ENCODE assay signal across 7 cellular contexts in the genomic region with DNA sequence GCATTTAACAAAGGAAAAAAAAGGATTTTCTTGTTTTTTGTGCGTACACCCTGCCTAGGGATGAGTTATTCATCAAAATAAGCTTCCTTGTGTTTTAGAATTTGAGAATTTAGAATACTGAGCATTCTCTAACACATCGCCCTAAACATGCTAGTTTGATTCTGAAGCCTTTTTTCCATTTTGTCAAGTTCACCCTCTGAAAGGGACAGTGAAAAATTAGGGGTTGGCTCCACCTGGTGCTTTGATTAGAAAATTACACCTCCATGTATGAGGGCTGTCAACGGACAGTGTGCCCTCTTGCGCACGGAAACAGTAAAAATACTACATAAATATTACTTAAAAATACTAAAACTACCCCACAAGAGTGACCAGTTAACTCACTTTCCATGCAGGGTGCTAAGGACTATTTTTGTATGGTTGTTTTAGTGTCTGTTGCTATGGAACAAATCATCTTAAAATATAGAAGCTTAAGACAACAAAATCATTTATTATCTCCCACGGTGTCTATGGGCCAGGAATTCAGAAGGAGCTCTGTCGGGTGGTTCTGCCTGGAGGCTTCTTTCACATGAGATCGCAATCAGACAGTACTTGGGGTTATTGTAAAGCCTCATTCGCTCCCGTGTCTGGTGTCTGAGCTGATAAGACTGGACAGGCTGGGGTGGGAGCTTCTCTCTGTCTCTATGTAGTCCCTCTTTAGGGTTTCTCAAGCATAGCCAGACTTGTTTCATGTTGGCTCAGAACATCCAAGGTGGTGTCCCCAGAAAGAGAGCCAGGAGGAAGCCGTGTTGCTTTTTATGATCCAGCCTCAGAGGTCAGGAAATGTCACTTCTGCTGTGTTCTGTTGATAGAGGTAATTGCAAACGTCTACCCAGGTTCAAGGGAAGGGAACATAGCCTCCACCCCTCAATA. TPM values are rescaled to one million over a fixed set of nuclear protein-coding genes. Genes with fewer than 3 reads are reported as not detected.
DNase-seq lines count a peak whose midpoint lies in the region; ATAC-seq and TF ChIP-seq lines count a peak whose summit lies in the region.

No MANE protein-coding gene starts in this region.

- CTCF ChIA-PET in T-cell (lab: Charles Lee), result interaction anchor here (0.7 to 4.1 kb wide), 43 partner anchors 11 to 1018 kb away, joined by 3 to 49 read pairs (median 4); no protein-coding TSS in a partner anchor

- TF ChIP-seq CTCF in GM12874 (IDR thresholded peaks at IDR 0.05; ENCODE audit: insufficient read depth, low read depth, low read length) (peak; percentile 56), ascending aorta (IDR thresholded peaks at IDR 0.05) (peak; percentile 83 to 93 (median 91))

- no peaks in the 10 kb centered on the region for H3K36me3 Mint-ChIP-seq in T-cell

- peak; percentile 59 for ATAC-seq in HG02759 (IDR thresholded peaks at IDR 0.05; ENCODE audit: unreplicated experiment)
- peak; percentile 93 to 98 (median 94) for ATAC-seq in T-cell (replicated peaks in 1 of 4)

- peak overlapping the region; percentile 14 to 33 for H3K27ac ChIP-seq in ascending aorta

- peaks cover 0 to 4% (median 3%) of the 10 kb centered on the region in 3 donors for H3K4me1 Mint-ChIP-seq in T-cell

- H3K9me3 ChIP-seq in ascending aorta, result no peaks in the 10 kb centered on the region
- no peaks in the 10 kb centered on the region for H3K9me3 ChIP-seq in skeletal muscle satellite cell (replicated peaks; ENCODE audit: low read length)

- H3K36me3 ChIP-seq in ascending aorta (no peaks in the 10 kb centered on the region), skeletal muscle satellite cell (ENCODE audit: insufficient read depth, low read length) (no peaks in the 10 kb centered on the region)

- no peak overlapping the region for H3K27ac Mint-ChIP-seq in T-cell

- no peaks in the 10 kb centered on the region for H3K27me3 Mint-ChIP-seq in T-cell

- peaks cover 0 to 4% (median 2%) of the 10 kb centered on the region in 3 donors for H3K9me3 Mint-ChIP-seq in T-cell

- no peak overlapping the region for H3K4me3 Mint-ChIP-seq in T-cell

- H3K4me1 ChIP-seq in ascending aorta (peaks cover 0 to 8% of the 10 kb centered on the region in 2 donors), skeletal muscle satellite cell (ENCODE audit: control insufficient read depth, insufficient read depth, low read length) (no peaks in the 10 kb centered on the region)

- intact Hi-C loops in ascending aorta (cut with DNase I), result loop anchor here (1.0 to 10.0 kb wide), 6 partner anchors 59 to 542 kb away; a partner anchor contains a TSS

- DNase-seq in NCI-H1417 (lab: John Stamatoyannopoulos, UW) (peak; percentile 48 to 88 (median 54)), T-cell (peak; percentile 24 to 76 (median 62)), ascending aorta (ENCODE audit: low spot score in 2 of 2) (peak in 1 of 2 donors; percentile 80), hippocampal formation (lab: John Stamatoyannopoulos, UW) (peak; percentile 39 to 95)

- no peak overlapping the region for H3K4me2 ChIP-seq in skeletal muscle satellite cell (ENCODE audit: low read length)

- peak overlapping the region; percentile 8 for H3K9ac ChIP-seq in skeletal muscle satellite cell (ENCODE audit: low read depth, low read length)

- H3K4me3 ChIP-seq in ascending aorta (peak overlapping the region in 1 of 2 donors; percentile 17), skeletal muscle satellite cell (ENCODE audit: low read length) (no peak overlapping the region)

- POLR2A ChIA-PET in T-cell (lab: Charles Lee), result interaction anchor here in 1 of 2 donors (0.6 kb wide), 1 partner anchor 9 kb away, joined by 3 read pairs; no protein-coding TSS in a partner anchor

- H3K27me3 ChIP-seq in ascending aorta (no peaks in the 10 kb centered on the region), skeletal muscle satellite cell (ENCODE audit: control insufficient read depth, insufficient read depth, low read length) (no peaks in the 10 kb centered on the region)

RNA-seq across cellular contexts. Expression of a gene that starts 41.1 kb away (rescaled TPM):
- total RNA-seq in T-cell (1 to 10 TPM; 1.4 to 2.4 (median 1.9) TPM), ascending aorta (0.53 TPM)
- 1.0 and 1.3 TPM in 2 replicates for total RNA-seq in skeletal muscle satellite cell (2012; rRNA removed)
